22 cellular contexts compared by ENCODE assay signal in the genomic region with DNA sequence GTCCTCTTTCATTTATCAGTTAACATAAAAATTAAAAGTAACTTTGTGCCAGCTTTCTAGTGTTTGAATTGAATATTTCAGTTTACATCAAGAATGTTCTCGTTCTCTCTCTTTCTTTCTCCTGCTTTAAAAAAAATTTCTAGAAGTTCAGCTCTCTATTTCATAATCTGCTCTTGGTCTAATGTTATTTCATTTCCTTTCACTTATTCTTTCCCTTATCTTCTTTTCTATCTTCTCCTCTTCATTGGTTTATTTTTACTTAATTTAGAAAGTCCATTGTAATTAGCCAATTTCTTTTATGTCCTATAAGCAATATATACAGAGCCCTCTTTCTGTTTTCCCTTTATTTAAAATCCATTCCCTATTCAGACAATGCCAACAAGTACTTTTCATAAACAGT. TPM values are rescaled to one million over a fixed set of nuclear protein-coding genes. Genes with fewer than 3 reads are reported as not detected.
"Had no signal": no experiment of that assay in that cellular context is flagged by ENCODE, and none has a peak within 500 bp of the region (broad histone marks: within the 10 kb centered on the region; RNA-seq: fewer than 3 reads in every experiment).

No MANE protein-coding gene starts in this region.

- H3K9me3 Mint-ChIP-seq: activated CD4-positive, alpha-beta memory T cell treated with anti-CD3 and anti-CD28 coated beads, Interleukin-2, amount 10 ng/mL, durations not matched to agents 7 days and 5 days; activated naive CD4-positive, alpha-beta T cell treated with anti-CD3 and anti-CD28 coated beads, Interleukin-2, amount 10 ng/mL, durations not matched to agents 7 days and 5 days; activated naive CD8-positive, alpha-beta T cell treated with anti-CD3 and anti-CD28 coated beads, Interleukin-2, amount 50 U/mL, for 24 hours; brain; T-cell had no signal

- H3K9me3 ChIP-seq: MG63, Peyer's patch had no signal

- H3K4me1 ChIP-seq: Peyer's patch had no signal

- H3K36me3 Mint-ChIP-seq: activated CD8-positive, alpha-beta memory T cell treated with anti-CD3 and anti-CD28 coated beads, Interleukin-2, amount 10 ng/mL, durations not matched to agents 7 days and 5 days; activated naive CD4-positive, alpha-beta T cell treated with anti-CD3 and anti-CD28 coated beads, Interleukin-2, amount 10 ng/mL, durations not matched to agents 7 days and 5 days; activated naive CD8-positive, alpha-beta T cell; brain; T-cell had no signal

- H3K36me3 ChIP-seq: MG63, Peyer's patch, WERI-Rb-1 had no signal

- H3K4me3 Mint-ChIP-seq: activated CD4-positive, alpha-beta memory T cell treated with anti-CD3 and anti-CD28 coated beads, Interleukin-2, amount 10 ng/mL, durations not matched to agents 7 days and 5 days; activated CD8-positive, alpha-beta memory T cell treated with anti-CD3 and anti-CD28 coated beads, Interleukin-2, amount 10 ng/mL, durations not matched to agents 7 days and 5 days; activated naive CD4-positive, alpha-beta T cell treated with anti-CD3 and anti-CD28 coated beads, Interleukin-2, amount 10 ng/mL, durations not matched to agents 7 days and 5 days; activated naive CD8-positive, alpha-beta T cell; activated naive CD8-positive, alpha-beta T cell treated with anti-CD3 and anti-CD28 coated beads, Interleukin-2, amount 50 U/mL, for 24 hours; T-cell had no signal

- H3K27me3 ChIP-seq: MG63, Peyer's patch had no signal

- DNase-seq: activated CD4-positive, alpha-beta memory T cell treated with anti-CD3 and anti-CD28 coated beads, Interleukin-2, amount 10 ng/mL, durations not matched to agents 7 days and 5 days; activated CD4-positive, alpha-beta T cell treated with anti-CD3 and anti-CD28 coated beads for 1 hour; activated CD4-positive, alpha-beta T cell treated with anti-CD3 and anti-CD28 coated beads for 48 hours; activated CD4-positive, CD25-positive, alpha-beta regulatory T cell; activated CD8-positive, alpha-beta memory T cell treated with anti-CD3 and anti-CD28 coated beads for 24 hours; activated CD8-positive, alpha-beta memory T cell treated with anti-CD3 and anti-CD28 coated beads, Interleukin-2, amount 10 ng/mL, durations not matched to agents 7 days and 5 days; activated CD8-positive, alpha-beta memory T cell treated with anti-CD3 and anti-CD28 coated beads, Interleukin-2, amount 50 U/mL, for 48 hours; activated effector memory CD4-positive, alpha-beta T cell treated with Interleukin-2 at 50 U/mL for 16 hours; activated naive CD4-positive, alpha-beta T cell treated with anti-CD3 and anti-CD28 coated beads, Interleukin-2, amount 10 ng/mL, durations not matched to agents 7 days and 5 days; activated naive CD8-positive, alpha-beta T cell treated with anti-CD3 and anti-CD28 coated beads, Interleukin-2, amount 50 U/mL, for 24 hours; activated T-cell treated with anti-CD3 and anti-CD28 coated beads, Interleukin-2, amount 50 U/mL, for 48 hours; MG63; Peyer's patch; T-helper 17 cell; T1000; WERI-Rb-1 had no signal

- H3K4me3 ChIP-seq: K562, MG63, Peyer's patch had no signal

- H3K27ac ChIP-seq: Peyer's patch, WERI-Rb-1 had no signal

- H3K27ac Mint-ChIP-seq: activated CD4-positive, alpha-beta memory T cell treated with anti-CD3 and anti-CD28 coated beads, Interleukin-2, amount 10 ng/mL, durations not matched to agents 7 days and 5 days; activated CD8-positive, alpha-beta memory T cell treated with anti-CD3 and anti-CD28 coated beads, Interleukin-2, amount 10 ng/mL, durations not matched to agents 7 days and 5 days; activated naive CD4-positive, alpha-beta T cell treated with anti-CD3 and anti-CD28 coated beads, Interleukin-2, amount 10 ng/mL, durations not matched to agents 7 days and 5 days; activated naive CD8-positive, alpha-beta T cell; activated naive CD8-positive, alpha-beta T cell treated with anti-CD3 and anti-CD28 coated beads, Interleukin-2, amount 50 U/mL, for 24 hours; T-cell; T-helper 17 cell had no signal

RNA-seq across cellular contexts. Expression of gene CCDC54, which starts 44.6 kb away (rescaled TPM):
- total RNA-seq: activated CD4-positive, alpha-beta memory T cell treated with anti-CD3 and anti-CD28 coated beads, Interleukin-2, amount 10 ng/mL, durations not matched to agents 7 days and 5 days; activated CD8-positive, alpha-beta memory T cell treated with anti-CD3 and anti-CD28 coated beads, Interleukin-2, amount 10 ng/mL, durations not matched to agents 7 days and 5 days; K562; PC-3; Peyer's patch; SK-MEL-5; T-cell; T-helper 17 cell had no signal
- polyA plus RNA-seq: K562 had no signal
